18 cellular contexts compared by ENCODE assay signal in the genomic region with DNA sequence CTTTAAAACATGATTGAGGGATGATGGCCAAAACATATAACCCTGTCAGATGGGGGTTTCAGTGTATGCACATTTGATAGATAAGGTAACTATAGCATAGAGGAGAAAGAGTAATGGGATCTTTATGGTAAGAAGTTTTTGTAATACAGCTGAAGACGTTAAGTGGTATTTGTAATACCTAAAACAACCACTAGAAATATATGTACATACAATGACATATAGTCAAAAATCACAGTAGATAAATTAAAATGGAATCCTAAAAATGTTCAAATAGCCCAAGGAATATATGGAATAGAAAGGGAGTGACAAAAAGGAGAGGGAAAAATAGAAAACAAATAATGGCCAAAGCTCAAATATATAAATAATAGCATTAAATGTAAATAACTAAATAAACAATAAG.
A peak's percentile ranks its signal among the peaks of the same experiment; 100 is the strongest.
DNase-seq lines count a peak whose midpoint lies in the region; ATAC-seq and TF ChIP-seq lines count a peak whose summit lies in the region.
"Had no signal": no experiment of that assay in that cellular context is flagged by ENCODE, and none has a peak within 500 bp of the region (broad histone marks: within the 10 kb centered on the region; RNA-seq: fewer than 3 reads in every experiment).

No MANE protein-coding gene starts in this region.

- WGBS in psoas muscle, 3 donors: 49 to 54% (median 49%) methylated on average over 1 of the region's 1 CpG

- no peaks in the 10 kb centered on the region for H3K79me2 ChIP-seq in PC-9 (ENCODE audit: low read depth)

- no peaks in the 10 kb centered on the region for H3K27me3 Mint-ChIP-seq in nephron (ENCODE audit: low read depth)

- H3K27ac ChIP-seq in A673 (ENCODE audit: low read depth, low read length, poor library complexity, severe bottlenecking) (no peak overlapping the region), PC-9 (no peak overlapping the region), psoas muscle (no peak overlapping the region)
- H3K27ac ChIP-seq: A549, Peyer's patch had no signal

- CTCF ChIA-PET in A673 (lab: Charles Lee): interaction anchor here (0.5 kb wide), 1 partner anchor 12 kb away, joined by 3 read pairs; no protein-coding TSS in a partner anchor
- CTCF ChIA-PET in PC-9 (lab: Charles Lee): no interaction called here

- no peaks in the 10 kb centered on the region for H3K9me2 ChIP-seq in PC-9 (ENCODE audit: insufficient read depth)

- no peaks in the 10 kb centered on the region for H3K9me3 ChIP-seq in A673 (ENCODE audit: low read depth, low read length, poor library complexity, severe bottlenecking)
- H3K9me3 ChIP-seq in PC-9 (ENCODE audit: insufficient read depth, low read depth): no peaks in the 10 kb centered on the region
- H3K9me3 ChIP-seq in psoas muscle: no peaks in the 10 kb centered on the region
- H3K9me3 ChIP-seq: A549, Caco-2, Peyer's patch had no signal

- no peaks in the 10 kb centered on the region for H3K27me3 ChIP-seq in A673 (replicated peaks; ENCODE audit: insufficient read depth, low read depth, low read length, poor library complexity)
- no peaks in the 10 kb centered on the region for H3K27me3 ChIP-seq in PC-9 (ENCODE audit: insufficient read depth, low read depth)
- H3K27me3 ChIP-seq in psoas muscle (ENCODE audit: insufficient read depth in 3 of 3, low read length in 2 of 3): no peaks in the 10 kb centered on the region
- H3K27me3 ChIP-seq: Peyer's patch had no signal

- H3K27ac Mint-ChIP-seq in nephron: no peak overlapping the region

- H3K36me3 Mint-ChIP-seq in nephron (ENCODE audit: low read depth): no peaks in the 10 kb centered on the region

- peak; percentile 27; the same call in 1 of the 2 replicates for TF ChIP-seq CTCF in A673 (conservative IDR thresholded peaks at IDR 0.05; ENCODE audit: low read depth, low read length)
- TF ChIP-seq CTCF in PC-9 (conservative IDR thresholded peaks at IDR 0.05): peak; percentile 27; the same call in 1 of the 2 replicates
- TF ChIP-seq CTCF in nephron (IDR thresholded peaks at IDR 0.05; ENCODE audit: unreplicated experiment in 3 of 3): peak in 2 of 3 experiments; percentile 24 to 29
- no peak for TF ChIP-seq CTCF in psoas muscle (IDR thresholded peaks at IDR 0.05)

- no peaks in the 10 kb centered on the region for H4K20me1 ChIP-seq in PC-9 (ENCODE audit: insufficient read depth)

- H3K4me2 ChIP-seq in PC-9: no peak overlapping the region
- H3K4me2 ChIP-seq: A549 had no signal

- H3K4me1 Mint-ChIP-seq in nephron: no peaks in the 10 kb centered on the region

- H3K36me3 ChIP-seq in A673 (ENCODE audit: insufficient read depth, low read length, poor library complexity, severe bottlenecking) (no peaks in the 10 kb centered on the region), PC-9 (ENCODE audit: low read depth) (no peaks in the 10 kb centered on the region), psoas muscle (ENCODE audit: insufficient read depth in 1 of 2, low read depth in 1 of 2) (no peaks in the 10 kb centered on the region)
- H3K36me3 ChIP-seq: Peyer's patch had no signal

- no peaks in the 10 kb centered on the region for H3K4me1 ChIP-seq in A673 (ENCODE audit: insufficient read depth, low read length, poor library complexity, severe bottlenecking)
- H3K4me1 ChIP-seq in PC-9 (replicated peaks; ENCODE audit: insufficient read depth): no peaks in the 10 kb centered on the region
- H3K4me1 ChIP-seq in psoas muscle: no peaks in the 10 kb centered on the region
- H3K4me1 ChIP-seq: A549, Caco-2, Peyer's patch had no signal

- no peak overlapping the region for H2AFZ ChIP-seq in PC-9

- H3K4me3 ChIP-seq in A673 (ENCODE audit: low read depth, low read length, poor library complexity, severe bottlenecking): no peak overlapping the region
- H3K4me3 ChIP-seq in PC-9: no peak overlapping the region
- no peak overlapping the region for H3K4me3 ChIP-seq in psoas muscle
- H3K4me3 ChIP-seq: A549, Peyer's patch had no signal

- no peaks in the 10 kb centered on the region for H3K9me3 Mint-ChIP-seq in nephron

- no peak overlapping the region for H3K4me3 Mint-ChIP-seq in nephron

- BruUV-seq in A673 (replicated peaks; lab: Mats Ljungman, UMichigan) (no TSS peak), PC-9 (replicated peaks; lab: Mats Ljungman, UMichigan) (no TSS peak)

- no peaks in the 10 kb centered on the region for H3F3A ChIP-seq in PC-9 (ENCODE audit: insufficient read depth, low read depth)

- intact Hi-C loops in A673 (cut with micrococcal nuclease; ENCODE audit: unreplicated experiment) (no loop called here), PC-9 (cut with micrococcal nuclease; ENCODE audit: unreplicated experiment) (no loop called here), psoas muscle (cut with DNase I) (no loop called here)

- POLR2A ChIA-PET in A673 (lab: Charles Lee; ENCODE audit: low non-redundant PET): no interaction called here
- POLR2A ChIA-PET in PC-9 (lab: Charles Lee; ENCODE audit: unreplicated experiment): no interaction called here

- ATAC-seq in HG02938 (IDR thresholded peaks at IDR 0.05; ENCODE audit: unreplicated experiment): peak; percentile 51
- ATAC-seq in GM19455 (IDR thresholded peaks at IDR 0.05; ENCODE audit: unreplicated experiment): no peak
- no peak for ATAC-seq in psoas muscle
- no peak for ATAC-seq in GM19324 (IDR thresholded peaks at IDR 0.05; ENCODE audit: low FRiP score, unreplicated experiment)
- ATAC-seq: A549 had no signal

- DNase-seq in A673 (ENCODE audit: low spot score) (no peak), PC-9 (no peak), psoas muscle (no peak)
- DNase-seq: Caco-2, DMS53, GOT3, Karpas-422, NCI-H1436 treated with DMSO at 0.1 percent for 48 hours, NCI-H2081 treated with DMSO at 0.1 percent for 48 hours, NCI-H2227 treated with DMSO at 0.1 percent for 48 hours, NCI-H526, Peyer's patch, SHP77 treated with DMSO at 0.1 percent for 48 hours had no signal
